ENCODE assay signal across 24 cellular contexts in genomic region chr6:72709436-72709835, GRCh38.
"Had no signal": no experiment of that assay in that cellular context is flagged by ENCODE, and none has a peak within 500 bp of the region (broad histone marks: within the 10 kb centered on the region; RNA-seq: fewer than 3 reads in every experiment).

No MANE protein-coding gene starts in this region.

- DNase-seq: activated CD4-positive, alpha-beta T cell treated with anti-CD3 and anti-CD28 coated beads, Interleukin-2, amount 10 ng/mL, durations not matched to agents 7 days and 5 days; activated CD4-positive, CD25-positive, alpha-beta regulatory T cell treated with anti-CD3 and anti-CD28 coated beads, Interleukin-2, amount 50 U/mL, for 72 hours; activated CD8-positive, alpha-beta memory T cell treated with anti-CD3 and anti-CD28 coated beads, Interleukin-2, amount 10 ng/mL, durations not matched to agents 7 days and 5 days; activated CD8-positive, alpha-beta T cell treated with anti-CD3 and anti-CD28 coated beads for 36 hours; activated gamma-delta T cell; activated naive CD4-positive, alpha-beta T cell treated with anti-CD3 and anti-CD28 coated beads, Interleukin-2, amount 50 U/mL, for 16 hours; activated naive CD8-positive, alpha-beta T cell treated with anti-CD3 and anti-CD28 coated beads, Interleukin-2, amount 50 U/mL, for 24 hours; activated T-cell treated with anti-CD3 and anti-CD28 coated beads for 4 hours; anterior cingulate cortex; body of pancreas; effector memory CD4-positive, alpha-beta T cell; heart right ventricle; lower lobe of right lung; mesendoderm; naive B cell; retina; spleen; stimulated activated CD4-positive, alpha-beta T cell treated with anti-CD3 and anti-CD28 coated beads, Interleukin-4, amount 100 ng/mL, for 1 hour; stimulated activated naive CD4-positive, alpha-beta T cell treated with Interleukin-2 at 50 U/mL for 16 hours; upper lobe of left lung had no signal

- H3K4me1 ChIP-seq: body of pancreas, heart right ventricle, lower lobe of right lung, neural progenitor cell, spleen, upper lobe of left lung had no signal

- H3K4me3 ChIP-seq: body of pancreas, heart right ventricle, lower lobe of right lung, neural progenitor cell, spleen, upper lobe of left lung had no signal

- H3K9ac ChIP-seq: neural progenitor cell had no signal

- H3K36me3 ChIP-seq: heart right ventricle, lower lobe of right lung, neural progenitor cell, spleen, upper lobe of left lung had no signal

- H3K27me3 Mint-ChIP-seq: activated CD4-positive, alpha-beta T cell treated with anti-CD3 and anti-CD28 coated beads, Interleukin-2, amount 10 ng/mL, durations not matched to agents 7 days and 5 days; activated CD8-positive, alpha-beta memory T cell treated with anti-CD3 and anti-CD28 coated beads, Interleukin-2, amount 10 ng/mL, durations not matched to agents 7 days and 5 days; activated CD8-positive, alpha-beta T cell treated with anti-CD3 and anti-CD28 coated beads for 36 hours; activated naive CD8-positive, alpha-beta T cell treated with anti-CD3 and anti-CD28 coated beads, Interleukin-2, amount 50 U/mL, for 24 hours; naive B cell had no signal

- H3K27ac ChIP-seq: body of pancreas, heart right ventricle, lower lobe of right lung, neural progenitor cell, spleen, upper lobe of left lung, VCaP had no signal

- ATAC-seq: activated CD8-positive, alpha-beta memory T cell treated with anti-CD3 and anti-CD28 coated beads, Interleukin-2, amount 10 ng/mL, durations not matched to agents 7 days and 5 days; activated CD8-positive, alpha-beta T cell treated with anti-CD3 and anti-CD28 coated beads for 36 hours; activated naive CD8-positive, alpha-beta T cell treated with anti-CD3 and anti-CD28 coated beads, Interleukin-2, amount 50 U/mL, for 24 hours; body of pancreas; heart right ventricle; lower lobe of right lung had no signal

- H3K9me3 Mint-ChIP-seq: neural progenitor cell had no signal

- H3K36me3 Mint-ChIP-seq: neural progenitor cell had no signal

- H3K4me3 Mint-ChIP-seq: activated CD4-positive, alpha-beta T cell treated with anti-CD3 and anti-CD28 coated beads, Interleukin-2, amount 10 ng/mL, durations not matched to agents 7 days and 5 days; activated CD8-positive, alpha-beta memory T cell treated with anti-CD3 and anti-CD28 coated beads, Interleukin-2, amount 10 ng/mL, durations not matched to agents 7 days and 5 days; activated CD8-positive, alpha-beta T cell treated with anti-CD3 and anti-CD28 coated beads for 36 hours; activated naive CD8-positive, alpha-beta T cell treated with anti-CD3 and anti-CD28 coated beads, Interleukin-2, amount 50 U/mL, for 24 hours; activated T-helper 1 cell treated with anti-CD3 and anti-CD28 coated beads, Interleukin-12 subunit alpha, Interleukin-12 subunit beta, Interleukin-2, Interleukin-4 antibody, amounts not matched to agents 30 ng/mL and 10 ng/mL and 1 ng/mL, durations not matched to agents 14 hours and 24 hours and 36 hours; neural progenitor cell; T-helper 2 cell treated with Interferon-gamma antibody and Interleukin-4, amounts not matched to agents 5 μg/mL and 100 μg/mL, for 36 hours had no signal

- H3K27ac Mint-ChIP-seq: activated CD4-positive, alpha-beta T cell treated with anti-CD3 and anti-CD28 coated beads, Interleukin-2, amount 10 ng/mL, durations not matched to agents 7 days and 5 days; activated CD8-positive, alpha-beta memory T cell treated with anti-CD3 and anti-CD28 coated beads, Interleukin-2, amount 10 ng/mL, durations not matched to agents 7 days and 5 days; activated CD8-positive, alpha-beta T cell treated with anti-CD3 and anti-CD28 coated beads for 36 hours; activated naive CD8-positive, alpha-beta T cell treated with anti-CD3 and anti-CD28 coated beads, Interleukin-2, amount 50 U/mL, for 24 hours; activated T-helper 1 cell treated with anti-CD3 and anti-CD28 coated beads, Interleukin-12 subunit alpha, Interleukin-12 subunit beta, Interleukin-2, Interleukin-4 antibody, amounts not matched to agents 30 ng/mL and 10 ng/mL and 1 ng/mL, durations not matched to agents 14 hours and 24 hours and 36 hours; naive B cell; neural progenitor cell; T-helper 2 cell treated with Interferon-gamma antibody and Interleukin-4, amounts not matched to agents 5 μg/mL and 100 μg/mL, for 36 hours had no signal

- H3K27me3 ChIP-seq: body of pancreas, heart right ventricle, neural progenitor cell, spleen, upper lobe of left lung had no signal

- H3K4me1 Mint-ChIP-seq: activated CD4-positive, alpha-beta T cell treated with anti-CD3 and anti-CD28 coated beads, Interleukin-2, amount 10 ng/mL, durations not matched to agents 7 days and 5 days; activated CD8-positive, alpha-beta memory T cell treated with anti-CD3 and anti-CD28 coated beads, Interleukin-2, amount 10 ng/mL, durations not matched to agents 7 days and 5 days; activated naive CD8-positive, alpha-beta T cell treated with anti-CD3 and anti-CD28 coated beads, Interleukin-2, amount 50 U/mL, for 24 hours; neural progenitor cell had no signal

- H3K9me3 ChIP-seq: body of pancreas had no signal
